ENCODE assay signal across 8 cellular contexts in the genomic region with DNA sequence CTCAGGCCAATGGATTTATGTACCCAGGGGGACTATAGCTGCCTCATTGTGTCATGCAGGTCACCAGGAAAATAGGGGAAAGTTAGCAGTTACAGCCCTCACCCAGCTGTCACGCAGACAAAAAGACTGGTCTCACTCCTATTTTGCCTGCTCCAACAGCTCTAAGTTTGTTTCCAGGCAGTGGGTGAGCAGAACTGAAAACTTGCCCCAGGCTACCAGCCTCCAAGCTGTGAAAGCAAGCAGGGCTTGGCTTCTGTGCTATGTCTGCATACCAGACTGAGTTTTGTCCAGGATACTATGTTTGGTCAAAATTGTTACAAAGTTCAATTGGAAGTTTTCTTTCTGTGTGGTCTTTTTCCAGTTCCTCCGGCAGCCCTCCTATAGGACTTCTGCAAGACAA.
"Had no signal": no experiment of that assay in that cellular context is flagged by ENCODE, and none has a peak within 500 bp of the region (broad histone marks: within the 10 kb centered on the region; RNA-seq: fewer than 3 reads in every experiment).

No MANE protein-coding gene starts in this region.

- H3K9ac ChIP-seq: GM23248 had no signal

- H3K4me2 ChIP-seq: GM23338 had no signal

- H3K27ac ChIP-seq: GM23248 had no signal

- H2AFZ ChIP-seq: GM23248, GM23338 had no signal

- DNase-seq: GM23248, GOT3, H7, H9, HCEC 1CT, HFFc6 had no signal

- H3K4me1 ChIP-seq: HAP-1 had no signal

- H3K4me3 ChIP-seq: GM23248, GM23338, HAP-1 had no signal

- H3K36me3 ChIP-seq: HAP-1 had no signal

- H3K9me3 ChIP-seq: HAP-1 had no signal
